In the genomic region with DNA sequence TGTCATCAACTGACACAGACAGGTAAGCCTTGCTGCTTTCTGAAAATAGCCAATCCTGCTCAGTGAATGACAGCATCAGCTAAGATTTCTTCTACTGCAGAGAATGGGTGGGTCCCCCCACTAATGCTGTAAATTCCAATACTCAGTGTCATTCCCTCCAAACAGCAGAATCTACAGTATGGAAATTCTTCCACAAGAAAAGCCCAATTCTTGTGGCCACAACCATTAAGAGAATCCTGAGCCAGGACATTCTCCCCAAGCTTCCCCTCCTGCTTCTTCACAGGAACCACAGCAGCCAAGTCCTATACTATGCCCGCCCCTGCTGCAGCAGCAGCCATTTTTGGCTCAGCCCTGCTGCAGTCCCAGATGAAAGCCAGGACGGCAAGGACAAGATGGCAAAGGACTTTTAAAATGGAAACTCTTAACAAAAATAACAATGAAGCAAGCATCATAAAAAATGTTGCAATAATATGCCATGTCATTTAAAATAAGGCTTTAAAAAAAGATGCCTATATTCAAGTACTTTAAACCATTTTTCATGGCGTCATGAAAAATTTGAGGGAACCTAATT, we compare ENCODE assay signal across 9 cellular contexts. TPM values are rescaled to one million over a fixed set of nuclear protein-coding genes. Genes with fewer than 3 reads are reported as not detected.
DNase-seq lines count a peak whose midpoint lies in the region; ATAC-seq, FAIRE-seq and TF ChIP-seq lines count a peak whose summit lies in the region.
"Had no signal": no experiment of that assay in that cellular context is flagged by ENCODE, and none has a peak within 500 bp of the region (broad histone marks: within the 10 kb centered on the region; RNA-seq: fewer than 3 reads in every experiment).

No MANE protein-coding gene starts in this region.

- DNase-seq in Calu3 = no peak
- peak; percentile 0 for DNase-seq in SK-MEL-5 (ENCODE audit: low read depth, low spot score)
- peak; percentile 77 for DNase-seq in foreskin melanocyte
- DNase-seq in pancreas = no peak
- DNase-seq in activated naive CD4-positive, alpha-beta T cell treated with anti-CD3 and anti-CD28 coated beads, Interleukin-2, amount 50 U/mL, for 72 hours (ENCODE audit: low spot score in 2 of 2) = no peak
- DNase-seq in DMS153 treated with DMSO at 0.1 percent for 48 hours (lab: John Stamatoyannopoulos, UW; ENCODE audit: unreplicated experiment) = no peak
- no peak for DNase-seq in T-helper 1 cell
- DNase-seq in NCI-H2029 treated with DMSO at 0.1 percent for 48 hours (lab: John Stamatoyannopoulos, UW) = no peak
- DNase-seq: activated CD4-positive, alpha-beta memory T cell treated with anti-CD3 and anti-CD28 coated beads for 36 hours had no signal

- no peaks in the 10 kb centered on the region for H3K36me3 ChIP-seq in pancreas

- in situ Hi-C loops in SK-MEL-5 (cut with HindIII; ENCODE audit: low pct_unique_long_range_greater_than_20kb, low sequenced_read_pairs) = no loop called here

- TF ChIP-seq CTCF in Calu3 (IDR thresholded peaks at IDR 0.05; ENCODE audit: unreplicated experiment) (no peak), pancreas (IDR thresholded peaks at IDR 0.05) (no peak)

- H3K9me3 ChIP-seq in pancreas = no peaks in the 10 kb centered on the region

- intact Hi-C loops in Calu3 (cut with micrococcal nuclease; ENCODE audit: unreplicated experiment) (no loop called here), pancreas (cut with DNase I) (no loop called here)

- no peaks in the 10 kb centered on the region for H3K27me3 ChIP-seq in pancreas

- H3K4me3 ChIP-seq in pancreas = no peak overlapping the region

- no peak for FAIRE-seq in pancreas (lab: Jason Lieb, UNC)

- peak overlapping the region in 1 of 4 donors; percentile 42 for H3K27ac ChIP-seq in pancreas

- no peaks in the 10 kb centered on the region for H3K36me3 Mint-ChIP-seq in Calu3 (ENCODE audit: insufficient read depth, unreplicated experiment)
- H3K36me3 Mint-ChIP-seq in activated naive CD4-positive, alpha-beta T cell treated with anti-CD3 and anti-CD28 coated beads, Interleukin-2, amount 50 U/mL, for 72 hours = no peaks in the 10 kb centered on the region

- H3K4me1 Mint-ChIP-seq in Calu3 (ENCODE audit: low read depth, unreplicated experiment) = peaks cover 10% of the 10 kb centered on the region

- 85 to 91% methylated on average over 3 of the region's 3 CpGs for WGBS in pancreas, 2 donors

- peaks cover 0 to 6% (median 0%) of the 10 kb centered on the region in 3 donors for H3K4me1 ChIP-seq in pancreas

- peak in 3 of 4 donors; percentile 25 to 41 (median 33) for ATAC-seq in pancreas
- ATAC-seq in activated naive CD4-positive, alpha-beta T cell treated with anti-CD3 and anti-CD28 coated beads, Interleukin-2, amount 50 U/mL, for 72 hours = no peak

- no peak overlapping the region for H3K4me3 Mint-ChIP-seq in Calu3 (ENCODE audit: low read depth, unreplicated experiment)
- H3K4me3 Mint-ChIP-seq: activated CD4-positive, alpha-beta memory T cell treated with anti-CD3 and anti-CD28 coated beads for 36 hours had no signal

- no peaks in the 10 kb centered on the region for H3K27me3 Mint-ChIP-seq in Calu3 (ENCODE audit: unreplicated experiment)
- H3K27me3 Mint-ChIP-seq: activated CD4-positive, alpha-beta memory T cell treated with anti-CD3 and anti-CD28 coated beads for 36 hours had no signal

- BruUV-seq in Calu3 (replicated peaks; lab: Mats Ljungman, UMichigan) = no TSS peak

- H3K27ac Mint-ChIP-seq in Calu3 (ENCODE audit: unreplicated experiment) = peak overlapping the region; percentile 7
- H3K27ac Mint-ChIP-seq in activated naive CD4-positive, alpha-beta T cell treated with anti-CD3 and anti-CD28 coated beads, Interleukin-2, amount 50 U/mL, for 72 hours = peak overlapping the region in 1 of 2 donors; percentile 14
- H3K27ac Mint-ChIP-seq: activated CD4-positive, alpha-beta memory T cell treated with anti-CD3 and anti-CD28 coated beads for 36 hours had no signal

- CTCF ChIA-PET in Calu3 (lab: Charles Lee) = interaction anchor here (1.2 to 1.3 kb wide), 2 partner anchors 10 to 13 kb away, joined by 3 read pairs; no protein-coding TSS in a partner anchor

- no peaks in the 10 kb centered on the region for H3K9me3 Mint-ChIP-seq in Calu3 (ENCODE audit: low read depth, unreplicated experiment)
- no peaks in the 10 kb centered on the region for H3K9me3 Mint-ChIP-seq in activated naive CD4-positive, alpha-beta T cell treated with anti-CD3 and anti-CD28 coated beads, Interleukin-2, amount 50 U/mL, for 72 hours
- H3K9me3 Mint-ChIP-seq: activated CD4-positive, alpha-beta memory T cell treated with anti-CD3 and anti-CD28 coated beads for 36 hours had no signal

RNA-seq across cellular contexts. Expression of gene EIF4G3, which starts 26.8 kb away (rescaled TPM):
- total RNA-seq in Calu3 (2022) (39.9 and 44.1 TPM in 2 replicates), pancreas (10 to 100 TPM in 5 of 6 donors, 1 to 10 TPM in 1; 9.6 to 22.7 (median 13.8) TPM)
- total RNA-seq in SK-MEL-5 (2014; rRNA removed; shearing (Covaris generic)) = 25.1 and 25.7 TPM in 2 replicates
- polyA plus RNA-seq in SK-MEL-5 (2015; cell fraction: cytosol; rRNA removed) = 23.2 and 33.6 TPM in 2 replicates
- 38.0 and 57.1 TPM in 2 replicates for polyA plus RNA-seq in SK-MEL-5 (2015; cell fraction: nucleus; rRNA removed)
- polyA plus RNA-seq in pancreas = 10 to 100 TPM; 11.9 to 16.1 TPM
- total RNA-seq in activated naive CD4-positive, alpha-beta T cell treated with anti-CD3 and anti-CD28 coated beads, Interleukin-2, amount 50 U/mL, for 72 hours = 10 to 100 TPM; 38.4 to 45.1 TPM

Comparison
In these comparisons a context has a peak if more than half of its experiments do, and no peak if none do; other contexts are left out.
1. DNase-seq: peak in SK-MEL-5 (single experiment) and foreskin melanocyte (single experiment); none in Calu3 (single experiment), pancreas (0 of 6), activated naive CD4-positive, alpha-beta T cell treated with anti-CD3 and anti-CD28 coated beads, Interleukin-2, amount 50 U/mL, for 72 hours (0 of 2), DMS153 treated with DMSO at 0.1 percent for 48 hours (single experiment), T-helper 1 cell (0 of 5) and NCI-H2029 treated with DMSO at 0.1 percent for 48 hours (single experiment).
2. ATAC-seq: peak in pancreas (3 of 4); none in activated naive CD4-positive, alpha-beta T cell treated with anti-CD3 and anti-CD28 coated beads, Interleukin-2, amount 50 U/mL, for 72 hours (0 of 2).